Comparison of ENCODE assay signal across 29 cellular contexts in genomic region chr3:195395208-195395816, GRCh38.
"Had no signal": no experiment of that assay in that cellular context is flagged by ENCODE, and none has a peak within 500 bp of the region (broad histone marks: within the 10 kb centered on the region; RNA-seq: fewer than 3 reads in every experiment).

No MANE protein-coding gene starts in this region.

- H3K27ac ChIP-seq: adrenal gland, breast epithelium, SK-N-MC had no signal

- ATAC-seq: activated T-helper 17 cell treated with anti-CD3 and anti-CD28 coated beads, Interleukin-2, amount 50 U/mL, for 72 hours; K562; Panc1; Right ventricle myocardium inferior had no signal

- H3K27me3 ChIP-seq: adrenal gland, breast epithelium had no signal

- H3K36me3 Mint-ChIP-seq: activated CD4-positive, alpha-beta memory T cell treated with anti-CD3 and anti-CD28 coated beads for 36 hours; WTC11 had no signal

- H3K4me3 Mint-ChIP-seq: activated CD4-positive, alpha-beta memory T cell treated with anti-CD3 and anti-CD28 coated beads for 36 hours; activated CD4-positive, alpha-beta T cell treated with anti-CD3 and anti-CD28 coated beads, Interleukin-2, amount 10 ng/mL, durations not matched to agents 24 days and 14 days; activated naive CD4-positive, alpha-beta T cell treated with anti-CD3 and anti-CD28 coated beads, Interleukin-2, amount 10 ng/mL, durations not matched to agents 7 days and 5 days; activated naive CD8-positive, alpha-beta T cell treated with anti-CD3 and anti-CD28 coated beads for 36 hours; activated T-helper 17 cell treated with anti-CD3 and anti-CD28 coated beads, Interleukin-2, amount 50 U/mL, for 72 hours; WTC11 had no signal

- H3K9me3 ChIP-seq: adrenal gland, breast epithelium had no signal

- H3K4me1 ChIP-seq: breast epithelium had no signal

- H3K27me3 Mint-ChIP-seq: activated CD4-positive, alpha-beta memory T cell treated with anti-CD3 and anti-CD28 coated beads for 36 hours; activated CD4-positive, alpha-beta T cell treated with anti-CD3 and anti-CD28 coated beads, Interleukin-2, amount 10 ng/mL, durations not matched to agents 24 days and 14 days; activated naive CD4-positive, alpha-beta T cell treated with anti-CD3 and anti-CD28 coated beads, Interleukin-2, amount 10 ng/mL, durations not matched to agents 7 days and 5 days; activated naive CD8-positive, alpha-beta T cell treated with anti-CD3 and anti-CD28 coated beads for 36 hours; activated T-helper 17 cell treated with anti-CD3 and anti-CD28 coated beads, Interleukin-2, amount 50 U/mL, for 72 hours had no signal

- H3K27ac Mint-ChIP-seq: activated CD4-positive, alpha-beta memory T cell treated with anti-CD3 and anti-CD28 coated beads for 36 hours; activated CD4-positive, alpha-beta T cell treated with anti-CD3 and anti-CD28 coated beads, Interleukin-2, amount 10 ng/mL, durations not matched to agents 24 days and 14 days; activated naive CD4-positive, alpha-beta T cell treated with anti-CD3 and anti-CD28 coated beads, Interleukin-2, amount 10 ng/mL, durations not matched to agents 7 days and 5 days; activated naive CD8-positive, alpha-beta T cell treated with anti-CD3 and anti-CD28 coated beads for 36 hours; activated T-helper 17 cell treated with anti-CD3 and anti-CD28 coated beads, Interleukin-2, amount 50 U/mL, for 72 hours; WTC11 had no signal

- H3K4me3 ChIP-seq: adrenal gland, breast epithelium, K562, SK-N-MC had no signal

- DNase-seq: activated CD4-positive, alpha-beta memory T cell treated with anti-CD3 and anti-CD28 coated beads for 36 hours; activated CD4-positive, alpha-beta T cell treated with anti-CD3 and anti-CD28 coated beads for 1 hour; activated CD4-positive, alpha-beta T cell treated with anti-CD3 and anti-CD28 coated beads, Interleukin-2, amount 10 ng/mL, durations not matched to agents 24 days and 14 days; activated CD8-positive, alpha-beta memory T cell treated with anti-CD3 and anti-CD28 coated beads for 24 hours; activated gamma-delta T cell; activated naive CD4-positive, alpha-beta T cell treated with anti-CD3 and anti-CD28 coated beads, Interleukin-2, amount 10 ng/mL, durations not matched to agents 7 days and 5 days; activated naive CD8-positive, alpha-beta T cell treated with anti-CD3 and anti-CD28 coated beads for 36 hours; activated T-cell treated with anti-CD3 and anti-CD28 coated beads, Interleukin-2, amount 50 U/mL, for 48 hours; adrenal gland; anterior cingulate cortex; caudate nucleus; Kasumi-1; NCI-H1048; NCI-H146; NCI-H187 treated with DMSO at 0.1 percent for 48 hours; NCI-H2081 treated with DMSO at 0.1 percent for 48 hours; NCI-H446; NCI-H524; OCI-M1; RPMI8226; SW 1271; T-helper 9 cell had no signal

- H3K36me3 ChIP-seq: breast epithelium had no signal

- H3K9me3 Mint-ChIP-seq: activated CD4-positive, alpha-beta memory T cell treated with anti-CD3 and anti-CD28 coated beads for 36 hours; activated CD4-positive, alpha-beta T cell treated with anti-CD3 and anti-CD28 coated beads, Interleukin-2, amount 10 ng/mL, durations not matched to agents 24 days and 14 days; activated naive CD4-positive, alpha-beta T cell treated with anti-CD3 and anti-CD28 coated beads, Interleukin-2, amount 10 ng/mL, durations not matched to agents 7 days and 5 days; activated naive CD8-positive, alpha-beta T cell treated with anti-CD3 and anti-CD28 coated beads for 36 hours; activated T-helper 17 cell treated with anti-CD3 and anti-CD28 coated beads, Interleukin-2, amount 50 U/mL, for 72 hours; WTC11 had no signal
